Comparison of ENCODE assay signal across 22 cellular contexts in genomic region chr14:96805906-96806305, GRCh38. TPM values are rescaled to one million over a fixed set of nuclear protein-coding genes. Genes with fewer than 3 reads are reported as not detected.
DNase-seq lines count a peak whose midpoint lies in the region; ATAC-seq and TF ChIP-seq lines count a peak whose summit lies in the region.
"Had no signal": no experiment of that assay in that cellular context is flagged by ENCODE, and none has a peak within 500 bp of the region (broad histone marks: within the 10 kb centered on the region; RNA-seq: fewer than 3 reads in every experiment).

No MANE protein-coding gene starts in this region.

- H3K36me3 ChIP-seq in mucosa of descending colon (ENCODE audit: low read depth) (no peaks in the 10 kb centered on the region), prostate gland (no peaks in the 10 kb centered on the region), esophagus muscularis mucosa (no peaks in the 10 kb centered on the region)
- H3K36me3 ChIP-seq: upper lobe of left lung had no signal

- H3K27ac ChIP-seq in prostate gland, result no peak overlapping the region
- H3K27ac ChIP-seq in esophagus muscularis mucosa (replicated peaks in 1 of 4), result no peak overlapping the region
- H3K27ac ChIP-seq: 22Rv1, BLaER1 had no signal

- no peaks in the 10 kb centered on the region for H3K27me3 ChIP-seq in prostate gland (replicated peaks; ENCODE audit: insufficient read depth)
- no peaks in the 10 kb centered on the region for H3K27me3 ChIP-seq in esophagus muscularis mucosa
- H3K27me3 ChIP-seq: BLaER1, upper lobe of left lung had no signal

- DNase-seq in NCI-H1105 treated with DMSO at 0.1 percent for 48 hours (lab: John Stamatoyannopoulos, UW) (peak; percentile 51), NCI-H1105 (lab: John Stamatoyannopoulos, UW) (no peak), NCI-H2171 (lab: John Stamatoyannopoulos, UW) (peak; percentile 48), cerebellar cortex (ENCODE audit: low spot score) (peak; percentile 98), mucosa of descending colon (peak in 2 of 3 donors; percentile 48 to 84), prostate gland (ENCODE audit: low spot score) (no peak), erythroblast (lab: John Stamatoyannopoulos, UW) (no peak), esophagus muscularis mucosa (ENCODE audit: extremely low spot score) (no peak)
- DNase-seq: activated CD4-positive, alpha-beta T cell treated with anti-CD3 and anti-CD28 coated beads, Interleukin-2, amount 50 U/mL, for 4 hours; activated naive CD4-positive, alpha-beta T cell; activated T-cell treated with anti-CD3 and anti-CD28 coated beads for 4 hours; amniotic stem cell; Calu3; effector CD4-positive, alpha-beta T cell; SHP77; stimulated activated naive CD8-positive, alpha-beta T cell treated with anti-CD3 and anti-CD28 coated beads, Interleukin-15, Interleukin-2, amounts not matched to agents 100 U/mL and 50 U/mL, for 24 hours; upper lobe of left lung had no signal

- 29% methylated on average over 4 of the region's 4 CpGs for WGBS in prostate gland
- WGBS in esophagus muscularis mucosa, result 86% methylated on average over 4 of the region's 4 CpGs

- no peak overlapping the region for H3K4me3 ChIP-seq in mucosa of descending colon
- no peak overlapping the region for H3K4me3 ChIP-seq in prostate gland
- no peak overlapping the region for H3K4me3 ChIP-seq in esophagus muscularis mucosa
- H3K4me3 ChIP-seq: BLaER1, GM23338, K562, lung, upper lobe of left lung had no signal

- peak; percentile 91 for ATAC-seq in mucosa of descending colon
- ATAC-seq: GM23338; K562; stimulated activated naive CD8-positive, alpha-beta T cell treated with anti-CD3 and anti-CD28 coated beads, Interleukin-15, Interleukin-2, amounts not matched to agents 100 U/mL and 50 U/mL, for 24 hours had no signal

- TF ChIP-seq POLR2A in prostate gland (IDR thresholded peaks at IDR 0.05), result no peak
- TF ChIP-seq POLR2A in erythroblast (IDR thresholded peaks at IDR 0.05; ENCODE audit: low read length), result no peak
- TF ChIP-seq POLR2A in esophagus muscularis mucosa (IDR thresholded peaks at IDR 0.05; ENCODE audit: low read depth), result no peak

- intact Hi-C loops in mucosa of descending colon (cut with DNase I, micrococcal nuclease) (no loop called here), prostate gland (cut with DNase I) (no loop called here), esophagus muscularis mucosa (cut with DNase I) (no loop called here)

- TF ChIP-seq EP300 in esophagus muscularis mucosa (IDR thresholded peaks at IDR 0.05), result no peak

- no peak for TF ChIP-seq CTCF in mucosa of descending colon (IDR thresholded peaks at IDR 0.05)
- no peak for TF ChIP-seq CTCF in prostate gland (IDR thresholded peaks at IDR 0.05)
- TF ChIP-seq CTCF in esophagus muscularis mucosa (IDR thresholded peaks at IDR 0.05), result no peak

- peaks cover 4% of the 10 kb centered on the region for H3K4me1 ChIP-seq in mucosa of descending colon (ENCODE audit: low read depth)
- no peaks in the 10 kb centered on the region for H3K4me1 ChIP-seq in prostate gland (replicated peaks)
- no peaks in the 10 kb centered on the region for H3K4me1 ChIP-seq in esophagus muscularis mucosa
- H3K4me1 ChIP-seq: BLaER1, upper lobe of left lung had no signal

- H3K9me3 ChIP-seq in mucosa of descending colon (no peaks in the 10 kb centered on the region), prostate gland (no peaks in the 10 kb centered on the region), esophagus muscularis mucosa (no peaks in the 10 kb centered on the region)
- H3K9me3 ChIP-seq: upper lobe of left lung had no signal

RNA-seq across cellular contexts. Expression of gene VRK1, which starts 8.7 kb away (rescaled TPM):
- total RNA-seq in mucosa of descending colon, result 10 to 100 TPM; 15.3 to 19.8 (median 19.4) TPM
- 10 to 100 TPM; 11.4 to 20.3 TPM for total RNA-seq in prostate gland
- total RNA-seq in esophagus muscularis mucosa, result 10 to 100 TPM; 10.1 to 17.9 (median 14.3) TPM

Comparison
In these comparisons a context has a peak if more than half of its experiments do, and no peak if none do; other contexts are left out.
1. DNase-seq: peak in NCI-H1105 treated with DMSO at 0.1 percent for 48 hours (single experiment), NCI-H2171 (single experiment), cerebellar cortex (single experiment) and mucosa of descending colon (2 of 3); none in NCI-H1105 (single experiment), prostate gland (single experiment), erythroblast (0 of 2) and esophagus muscularis mucosa (single experiment).